In the genomic region with DNA sequence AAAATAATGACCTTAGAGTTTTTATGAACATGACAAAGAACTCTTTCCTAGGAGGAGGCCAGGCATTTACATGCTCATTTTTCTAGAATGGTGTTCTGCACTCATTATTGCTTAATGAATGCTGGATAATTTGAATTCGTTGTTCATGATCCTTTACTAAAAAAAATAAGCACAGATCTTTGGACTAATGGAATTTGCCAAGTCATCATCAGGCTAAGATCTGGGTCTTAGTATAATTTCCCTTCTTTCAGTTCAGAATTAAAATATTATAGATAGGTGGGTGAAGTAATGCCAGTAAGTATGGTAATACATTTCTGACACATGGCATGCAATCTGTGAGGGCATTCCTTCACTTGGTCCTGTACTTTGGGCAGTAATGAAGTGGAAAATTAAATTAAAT, we compare ENCODE assay signal across 31 cellular contexts.
"Had no signal": no experiment of that assay in that cellular context is flagged by ENCODE, and none has a peak within 500 bp of the region (broad histone marks: within the 10 kb centered on the region; RNA-seq: fewer than 3 reads in every experiment).

No MANE protein-coding gene starts in this region.

- H3K4me2 ChIP-seq: smooth muscle cell had no signal

- H3K27ac Mint-ChIP-seq: naive thymus-derived CD8-positive, alpha-beta T cell; natural killer cell treated with Interleukin-12 subunit alpha and Interleukin-12 subunit beta and Interleukin-15 and Interleukin-18, amount 100 ng/mL, for 72 hours; nephron progenitor cell; progenitor cell of endocrine pancreas; stimulated activated memory B cell treated with anti-CD40 and anti-IgM and Interleukin-4, amounts not matched to agents 10 μg/mL and 1 μg/mL and 100 μg/mL, for 72 hours; stimulated activated naive CD8-positive, alpha-beta T cell treated with anti-CD3 and anti-CD28 coated beads, Interleukin-15, amount 100 ng/mL, for 72 hours; type B pancreatic cell had no signal

- H3K27me3 ChIP-seq: pancreas, spleen, suprapubic skin, testis, transverse colon, upper lobe of right lung, uterus had no signal

- DNase-seq: naive thymus-derived CD8-positive, alpha-beta T cell; nephron progenitor cell; nucleus accumbens; pancreas; psoas muscle; right cardiac atrium; spleen; stimulated activated CD4-positive, alpha-beta T cell treated with anti-CD3 and anti-CD28 coated beads, Interleukin-12 subunit alpha, Interleukin-12 subunit beta, amount 100 ng/mL, for 4 hours; stimulated activated CD4-positive, alpha-beta T cell treated with anti-CD3 and anti-CD28 coated beads, Interleukin-1b, Interleukin-23, amount 100 ng/mL, for 48 hours; stimulated activated CD4-positive, alpha-beta T cell treated with anti-CD3 and anti-CD28 coated beads, Interleukin-4, amount 100 ng/mL, for 1 hour; stimulated activated CD4-positive, alpha-beta T cell treated with anti-CD3 and anti-CD28 coated beads, Interleukin-4, amount 100 ng/mL, for 4 hours; stimulated activated CD8-positive, alpha-beta memory T cell treated with anti-CD3 and anti-CD28 coated beads, Interleukin-4, amount 100 ng/mL, for 48 hours; stimulated activated naive CD4-positive, alpha-beta T cell; stimulated activated naive CD8-positive, alpha-beta T cell treated with anti-CD3 and anti-CD28 coated beads, Interleukin-15, amount 100 ng/mL, for 72 hours; stimulated activated naive CD8-positive, alpha-beta T cell treated with anti-CD3 and anti-CD28 coated beads, Interleukin-15, Interleukin-2, amounts not matched to agents 100 U/mL and 50 U/mL, for 24 hours; substantia nigra; testis; tibial artery; transverse colon; upper lobe of right lung; uterus had no signal

- FAIRE-seq: pancreas had no signal

- ATAC-seq: naive thymus-derived CD8-positive, alpha-beta T cell; natural killer cell treated with Interleukin-12 subunit alpha and Interleukin-12 subunit beta and Interleukin-15 and Interleukin-18, amount 100 ng/mL, for 72 hours; pancreas; psoas muscle; right cardiac atrium; sciatic nerve; stimulated activated memory B cell treated with anti-CD40 and anti-IgM and Interleukin-4, amounts not matched to agents 10 μg/mL and 1 μg/mL and 100 μg/mL, for 72 hours; stimulated activated naive CD8-positive, alpha-beta T cell treated with anti-CD3 and anti-CD28 coated beads, Interleukin-15, amount 100 ng/mL, for 72 hours; stimulated activated naive CD8-positive, alpha-beta T cell treated with anti-CD3 and anti-CD28 coated beads, Interleukin-15, Interleukin-2, amounts not matched to agents 100 U/mL and 50 U/mL, for 24 hours; upper lobe of right lung had no signal

- H3K36me3 ChIP-seq: neutrophil, pancreas, spleen, suprapubic skin, tibial artery, transverse colon, upper lobe of right lung, uterus had no signal

- H3K4me3 ChIP-seq: pancreas, psoas muscle, skin epidermis, smooth muscle cell, spleen, suprapubic skin, testis, tibial artery, transverse colon, upper lobe of right lung, uterus had no signal

- H3K4me1 Mint-ChIP-seq: naive thymus-derived CD8-positive, alpha-beta T cell; stimulated activated memory B cell treated with anti-CD40 and anti-IgM and Interleukin-4, amounts not matched to agents 10 μg/mL and 1 μg/mL and 100 μg/mL, for 72 hours; stimulated activated naive CD8-positive, alpha-beta T cell treated with anti-CD3 and anti-CD28 coated beads, Interleukin-15, amount 100 ng/mL, for 72 hours had no signal

- H3K27me3 Mint-ChIP-seq: progenitor cell of endocrine pancreas; stimulated activated memory B cell treated with anti-CD40 and anti-IgM and Interleukin-4, amounts not matched to agents 10 μg/mL and 1 μg/mL and 100 μg/mL, for 72 hours; stimulated activated naive CD8-positive, alpha-beta T cell treated with anti-CD3 and anti-CD28 coated beads, Interleukin-15, amount 100 ng/mL, for 72 hours; type B pancreatic cell had no signal

- H3K4me3 Mint-ChIP-seq: naive thymus-derived CD8-positive, alpha-beta T cell; natural killer cell treated with Interleukin-12 subunit alpha and Interleukin-12 subunit beta and Interleukin-15 and Interleukin-18, amount 100 ng/mL, for 72 hours; nephron progenitor cell; neural crest cell; stimulated activated memory B cell treated with anti-CD40 and anti-IgM and Interleukin-4, amounts not matched to agents 10 μg/mL and 1 μg/mL and 100 μg/mL, for 72 hours; stimulated activated naive CD8-positive, alpha-beta T cell treated with anti-CD3 and anti-CD28 coated beads, Interleukin-15, amount 100 ng/mL, for 72 hours; type B pancreatic cell had no signal

- H3K9me3 ChIP-seq: neutrophil, pancreas, psoas muscle, spleen, suprapubic skin, testis, tibial artery, transverse colon, upper lobe of right lung, uterus had no signal

- H3K27ac ChIP-seq: neutrophil, pancreas, psoas muscle, skin epidermis, spleen, suprapubic skin, testis, tibial artery, transverse colon, upper lobe of right lung, uterus had no signal

- H3K36me3 Mint-ChIP-seq: naive thymus-derived CD8-positive, alpha-beta T cell; natural killer cell treated with Interleukin-12 subunit alpha and Interleukin-12 subunit beta and Interleukin-15 and Interleukin-18, amount 100 ng/mL, for 72 hours; stimulated activated memory B cell treated with anti-CD40 and anti-IgM and Interleukin-4, amounts not matched to agents 10 μg/mL and 1 μg/mL and 100 μg/mL, for 72 hours; type B pancreatic cell had no signal

- H3K4me1 ChIP-seq: pancreas, psoas muscle, spleen, suprapubic skin, tibial artery, transverse colon, upper lobe of right lung, uterus had no signal

- H3K9me3 Mint-ChIP-seq: stimulated activated memory B cell treated with anti-CD40 and anti-IgM and Interleukin-4, amounts not matched to agents 10 μg/mL and 1 μg/mL and 100 μg/mL, for 72 hours; type B pancreatic cell had no signal
